In the genomic region with DNA sequence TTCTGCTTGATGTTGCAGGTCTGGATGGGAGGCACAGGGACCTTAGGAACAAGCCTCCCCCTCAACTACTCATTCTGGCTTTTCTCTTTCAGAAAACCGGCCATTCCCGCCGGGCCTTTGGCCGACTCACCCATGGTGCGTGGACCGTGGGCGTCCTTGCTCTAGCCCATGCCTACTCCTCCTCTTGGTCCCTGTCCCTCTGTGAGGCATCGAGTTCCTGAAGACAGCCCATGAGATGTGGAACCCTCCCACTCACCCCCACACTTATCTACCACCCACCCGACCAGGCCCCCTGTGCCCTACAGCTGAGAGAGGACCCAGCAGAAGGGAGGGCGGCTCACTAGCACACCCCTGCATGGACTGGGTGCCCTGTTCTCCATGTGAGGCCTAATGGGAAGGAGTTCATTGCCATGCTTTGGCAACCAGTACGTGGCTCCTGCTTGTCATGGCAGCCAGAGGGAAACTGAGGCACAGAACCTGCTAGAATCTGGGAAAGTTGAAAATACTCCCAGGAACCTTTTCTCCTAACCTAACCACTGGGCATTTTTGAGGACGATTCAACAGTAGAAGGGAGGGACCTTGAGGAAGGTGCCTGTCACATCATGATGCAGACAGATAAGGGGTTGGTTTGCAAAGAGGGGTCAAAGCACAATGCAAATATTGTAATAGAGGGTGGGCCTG, we compare ENCODE assay signal across 10 cellular contexts. TPM values are rescaled to one million over a fixed set of nuclear protein-coding genes. Genes with fewer than 3 reads are reported as not detected.
A peak's percentile ranks its signal among the peaks of the same experiment; 100 is the strongest.
DNase-seq lines count a peak whose midpoint lies in the region; TF ChIP-seq lines count a peak whose summit lies in the region.
"Had no signal": no experiment of that assay in that cellular context is flagged by ENCODE, and none has a peak within 500 bp of the region (broad histone marks: within the 10 kb centered on the region; RNA-seq: fewer than 3 reads in every experiment).

No MANE protein-coding gene starts in this region.

- POLR2A ChIA-PET in AG04449 (lab: Yijun Ruan, JAX) (interaction anchor here (3.0 kb wide), 1 partner anchor 10 kb away, joined by 24 read pairs; no protein-coding TSS in a partner anchor), HEK293 (lab: Yijun Ruan, JAX) (interaction anchor here (0.9 to 1.3 kb wide), 2 partner anchors 10 to 61 kb away, joined by 3 to 5 read pairs; no protein-coding TSS in a partner anchor)

- H4K8ac ChIP-seq in neuronal stem cell (ENCODE audit: low read depth, low read length) = no peak overlapping the region

- peak overlapping the region; percentile 69 for H4K91ac ChIP-seq in neuronal stem cell (ENCODE audit: low read depth, low read length, poor library complexity)

- CTCF ChIA-PET in AG04449 (lab: Yijun Ruan, JAX) = interaction anchor here (0.7 to 6.5 kb wide), 7 partner anchors 9 to 86 kb away, joined by 3 to 23 read pairs (median 3); a partner anchor contains a TSS
- CTCF ChIA-PET in HEK293 (lab: Yijun Ruan, JAX) = interaction anchor here (0.6 to 1.0 kb wide), 4 partner anchors 14 to 98 kb away, joined by 3 to 5 read pairs (median 4); no protein-coding TSS in a partner anchor

- no peaks in the 10 kb centered on the region for H3K9me3 ChIP-seq in HEK293 (ENCODE audit: control insufficient read depth, insufficient read depth, low read depth, low read length)
- H3K9me3 ChIP-seq in neuronal stem cell (replicated peaks in 1 of 2; ENCODE audit: control insufficient read depth in 2 of 2, insufficient read depth in 1 of 2, low read depth in 1 of 2, low read length in 2 of 2) = no peaks in the 10 kb centered on the region

- no peak overlapping the region for H2AFZ ChIP-seq in neuronal stem cell (ENCODE audit: low read length)

- peak overlapping the region; percentile 29 for H2BK5ac ChIP-seq in neuronal stem cell (ENCODE audit: low read length)

- H3K4me3 ChIP-seq in AG04449 (ENCODE audit: low read depth, low read length) (peak overlapping the region; percentile 66), HEK293 (ENCODE audit: low read depth, low read length) (no peak overlapping the region), cardiac fibroblast (replicated peaks in 1 of 2; ENCODE audit: low read depth in 2 of 2, low read length in 2 of 2) (peak overlapping the region; percentile 57), neuronal stem cell (ENCODE audit: low read length in 2 of 2) (no peak overlapping the region)

- DNase-seq in AG04449 (ENCODE audit: low read depth, low spot score) = no peak
- DNase-seq in cardiac fibroblast (ENCODE audit: low read depth in 2 of 2) = no peak
- DNase-seq in neuronal stem cell (ENCODE audit: low spot score) = no peak
- DNase-seq in NCI-H1417 treated with DMSO at 0.1 percent for 48 hours (lab: John Stamatoyannopoulos, UW) = no peak
- no peak for DNase-seq in NCI-H128 (lab: John Stamatoyannopoulos, UW; ENCODE audit: unreplicated experiment)
- no peak for DNase-seq in iPS-NIHi7 (ENCODE audit: extremely low spot score)
- DNase-seq in putamen (ENCODE audit: low spot score) = no peak
- DNase-seq: DMS153; stimulated activated CD4-positive, alpha-beta T cell treated with anti-CD3 and anti-CD28 coated beads, Interleukin-1b, Interleukin-23, amount 100 ng/mL, for 48 hours had no signal

- H2BK120ac ChIP-seq in neuronal stem cell (ENCODE audit: low read depth, low read length) = no peak overlapping the region

- no peaks in the 10 kb centered on the region for H3K79me1 ChIP-seq in neuronal stem cell (ENCODE audit: low read depth, low read length)

- H2BK12ac ChIP-seq in neuronal stem cell (ENCODE audit: low read length) = no peak overlapping the region

- peak overlapping the region; percentile 41 for H2AK5ac ChIP-seq in neuronal stem cell (ENCODE audit: low read depth, low read length)

- H3K4me2 ChIP-seq in neuronal stem cell (ENCODE audit: insufficient read depth, low read length, poor library complexity, severe bottlenecking) = peak overlapping the region; percentile 67

- TF ChIP-seq CTCF in AG04449 (IDR thresholded peaks at IDR 0.05; ENCODE audit: insufficient read depth, low read length, missing control alignments) (no peak), HEK293 (tag by site-specific recombination; IDR thresholded peaks at IDR 0.05) (no peak), cardiac fibroblast (IDR thresholded peaks at IDR 0.05; ENCODE audit: low read depth, low read length) (no peak)

- whole genome bisulfite sequencing in neuronal stem cell (ENCODE audit: extremely low coverage in 2 of 2, insufficient read length in 2 of 2, insufficient replicate concordance in 1 of 2), 2 donors = no CpG with 5 or more reads among the region's 12 CpGs

- no peak overlapping the region for H3K4ac ChIP-seq in neuronal stem cell (ENCODE audit: low read length)

- H3K14ac ChIP-seq in neuronal stem cell (ENCODE audit: low read length) = peak overlapping the region; percentile 43

- H2BK15ac ChIP-seq in neuronal stem cell (ENCODE audit: low read length) = no peak overlapping the region

- H3K9ac ChIP-seq in neuronal stem cell (ENCODE audit: low read depth, low read length, poor library complexity) = no peak overlapping the region

- H3K27ac ChIP-seq in HEK293 (ENCODE audit: extremely low read depth, low read depth, low read length) = no peak overlapping the region
- H3K27ac ChIP-seq in neuronal stem cell (replicated peaks; ENCODE audit: low read length) = no peak overlapping the region

- H3K36me3 ChIP-seq in HEK293 (ENCODE audit: control insufficient read depth in 2 of 2, insufficient read depth in 1 of 2, low read length in 2 of 2) = peaks cover 0 to 11% of the 10 kb centered on the region in 2 experiments; a peak in 1 of 3 replicates
- H3K36me3 ChIP-seq in neuronal stem cell (replicated peaks in 1 of 2; ENCODE audit: control insufficient read depth in 2 of 2, insufficient read depth in 2 of 2, low read length in 2 of 2) = peaks cover 0 to 2% of the 10 kb centered on the region in 2 donors

- H3K27me3 ChIP-seq in neuronal stem cell (ENCODE audit: control insufficient read depth in 3 of 3, insufficient read depth in 3 of 3, low read depth in 1 of 3, low read length in 3 of 3) = peaks cover under 1 to 43% (median 38%) of the 10 kb centered on the region in 3 experiments

- H3K4me1 ChIP-seq in HEK293 (ENCODE audit: control insufficient read depth, insufficient read depth, low read length) (no peaks in the 10 kb centered on the region), neuronal stem cell (ENCODE audit: control insufficient read depth in 2 of 2, insufficient read depth in 1 of 2, low read depth in 1 of 2, low read length in 2 of 2) (peaks cover 24 to 28% of the 10 kb centered on the region in 2 donors)

- H3K18ac ChIP-seq in neuronal stem cell (ENCODE audit: low read length) = no peak overlapping the region

- H3K23ac ChIP-seq in neuronal stem cell (ENCODE audit: low read depth, low read length, poor library complexity) = no peak overlapping the region

TF ChIP-seq in HEK293, 187 proteins besides CTCF, POLR2A, EP300 and RAD21:
- peak; percentile 85 for TF ChIP-seq EGR2 (tag by site-specific recombination; IDR thresholded peaks at IDR 0.05; ENCODE audit: low read depth)
- TF ChIP-seq ZFHX2 (tag by site-specific recombination; conservative IDR thresholded peaks at IDR 0.05) = peak; percentile 92
- no peak for TF ChIP-seq ZNF610 (tag by site-specific recombination; IDR thresholded peaks at IDR 0.05; ENCODE audit: borderline replicate concordance)
- no peak for TF ChIP-seq ZNF140 (tag by site-specific recombination; IDR thresholded peaks at IDR 0.05)
- TF ChIP-seq ZNF239 (tag by site-specific recombination; IDR thresholded peaks at IDR 0.05) = no peak

RNA-seq across cellular contexts. Expression of a gene that starts 8.5 kb away (rescaled TPM):
- 24.0 TPM for polyA plus RNA-seq in neuronal stem cell (2013, experiment 1 of 2)
- polyA plus RNA-seq in neuronal stem cell (2013, experiment 2 of 2) = 23.9 TPM

RNA-seq across cellular contexts. Expression of a gene that starts 25.0 kb away (rescaled TPM):
- 0.24 TPM for polyA plus RNA-seq in neuronal stem cell (2013, experiment 1 of 2)
- 0.39 TPM for polyA plus RNA-seq in neuronal stem cell (2013, experiment 2 of 2)

RNA-seq across cellular contexts. Expression of a gene that starts 55.4 kb away (rescaled TPM):
- polyA plus RNA-seq in neuronal stem cell (2013, experiment 1 of 2) = 35.4 TPM
- 35.1 TPM for polyA plus RNA-seq in neuronal stem cell (2013, experiment 2 of 2)

RNA-seq across cellular contexts. Expression of a gene that starts 55.5 kb away (rescaled TPM):
- 11.1 TPM for polyA plus RNA-seq in neuronal stem cell (2013, experiment 1 of 2)
- polyA plus RNA-seq in neuronal stem cell (2013, experiment 2 of 2) = 10.9 TPM

Comparison
In these comparisons a context has a peak if more than half of its experiments do, and no peak if none do; other contexts are left out.
1. H3K4me3 ChIP-seq: peak in AG04449 (single experiment) and cardiac fibroblast (2 of 2); none in HEK293 (single experiment) and neuronal stem cell (0 of 2).